ENCODE assay signal across 11 cellular contexts in genomic region chr18:10304853-10305252, GRCh38.
DNase-seq lines count a peak whose midpoint lies in the region; ATAC-seq and TF ChIP-seq lines count a peak whose summit lies in the region.
"Had no signal": no experiment of that assay in that cellular context is flagged by ENCODE, and none has a peak within 500 bp of the region (broad histone marks: within the 10 kb centered on the region; RNA-seq: fewer than 3 reads in every experiment).

No MANE protein-coding gene starts in this region.

- no peak for TF ChIP-seq CTCF in lower leg skin (IDR thresholded peaks at IDR 0.05)

- DNase-seq in DMS 273 treated with DMSO at 0.1 percent for 48 hours (lab: John Stamatoyannopoulos, UW) (peak; percentile 80), NCI-H2171 (lab: John Stamatoyannopoulos, UW) (peak; percentile 70), ecto neural progenitor cell (ENCODE audit: low spot score) (peak; percentile 21), lower leg skin (ENCODE audit: low spot score in 2 of 2) (peak; percentile 76 to 86), putamen (ENCODE audit: low spot score) (no peak)
- DNase-seq: activated CD4-positive, alpha-beta T cell treated with anti-CD3 and anti-CD28 coated beads, Interleukin-2, amount 10 ng/mL, durations not matched to agents 7 days and 5 days; activated naive CD4-positive, alpha-beta T cell treated with anti-CD3 and anti-CD28 coated beads, Interleukin-2, amount 10 ng/mL, durations not matched to agents 7 days and 5 days; T-helper 1 cell had no signal

- intact Hi-C loops in lower leg skin (cut with DNase I; ENCODE audit: low total_unique reads) = no loop called here

- no peak for ATAC-seq in GM18519 (IDR thresholded peaks at IDR 0.05; ENCODE audit: low FRiP score, unreplicated experiment)
- ATAC-seq in HG02840 (IDR thresholded peaks at IDR 0.05; ENCODE audit: low FRiP score, unreplicated experiment) = no peak
- no peak for ATAC-seq in HG03135 (IDR thresholded peaks at IDR 0.05; ENCODE audit: unreplicated experiment)

- TF ChIP-seq POLR2A in lower leg skin (IDR thresholded peaks at IDR 0.05) = no peak

- H3K4me3 ChIP-seq in lower leg skin (ENCODE audit: low read depth, poor library complexity, severe bottlenecking) = no peak overlapping the region

- WGBS in lower leg skin, 2 donors = 30 to 40% methylated on average over 3 of the region's 3 CpGs
